1 cellular context compared by ENCODE assay signal in genomic region chr5:139788294-139788875, GRCh38.
TF ChIP-seq lines count a peak whose summit lies in the region.

No MANE protein-coding gene starts in this region.

TF ChIP-seq in endothelial cell of umbilical vein, 7 proteins besides CTCF, POLR2A, EP300 and RAD21 (continued from another document):
- TF ChIP-seq GATA2 (IDR thresholded peaks at IDR 0.05; ENCODE audit: insufficient read depth, insufficient read length, low read depth, low read length), result no peak
